Comparison of ENCODE assay signal across 1 cellular context in genomic region chr16:75044800-75045361, GRCh38.
TF ChIP-seq lines count a peak whose summit lies in the region.

No MANE protein-coding gene starts in this region.

TF ChIP-seq in HepG2, 621 proteins besides CTCF, POLR2A, EP300 and RAD21:
- no peak for TF ChIP-seq ZNF160 (CRISPR knock-in tag; IDR thresholded peaks at IDR 0.05)
- no peak for TF ChIP-seq TRIM22 (IDR thresholded peaks at IDR 0.05)
- TF ChIP-seq ZBTB40 (IDR thresholded peaks at IDR 0.05), result no peak
- TF ChIP-seq ZBTB40 (CRISPR knock-in tag; IDR thresholded peaks at IDR 0.05), result no peak
- no peak for TF ChIP-seq GZF1 (CRISPR knock-in tag; IDR thresholded peaks at IDR 0.05)
- TF ChIP-seq CEBPG (CRISPR knock-in tag; IDR thresholded peaks at IDR 0.05), result peak; percentile 43
- TF ChIP-seq BCL3 (CRISPR knock-in tag; IDR thresholded peaks at IDR 0.05), result no peak
- TF ChIP-seq NFRKB (IDR thresholded peaks at IDR 0.05), result no peak
- TF ChIP-seq TBP (CRISPR knock-in tag; IDR thresholded peaks at IDR 0.05), result no peak
- TF ChIP-seq CEBPB (IDR thresholded peaks at IDR 0.05; ENCODE audit: borderline replicate concordance, low read depth, low read length), result peak; percentile 77; the same call in 1 of the 2 replicates
- TF ChIP-seq PBX3 (CRISPR knock-in tag; IDR thresholded peaks at IDR 0.05; ENCODE audit: borderline replicate concordance), result no peak
- no peak for TF ChIP-seq AGO2 (optimal IDR thresholded peaks at IDR 0.05; ENCODE audit: low read depth, low read length)
- no peak for TF ChIP-seq ZNF282 (IDR thresholded peaks at IDR 0.05; ENCODE audit: partially characterized antibody)
- TF ChIP-seq ZNF678 (CRISPR knock-in tag; IDR thresholded peaks at IDR 0.05), result no peak
- TF ChIP-seq ZBTB4 (CRISPR knock-in tag; IDR thresholded peaks at IDR 0.05; ENCODE audit: borderline replicate concordance), result no peak
- TF ChIP-seq BHLHE40 (IDR thresholded peaks at IDR 0.05; ENCODE audit: low read length), result no peak
- TF ChIP-seq ELF1 (CRISPR knock-in tag; IDR thresholded peaks at IDR 0.05), result no peak
